In genomic region chr3:8456118-8456811, GRCh38 we compare ENCODE assay signal across 20 cellular contexts. TPM values are rescaled to one million over a fixed set of nuclear protein-coding genes. Genes with fewer than 3 reads are reported as not detected.
DNase-seq lines count a peak whose midpoint lies in the region; ATAC-seq, FAIRE-seq and TF ChIP-seq lines count a peak whose summit lies in the region.
"Had no signal": no experiment of that assay in that cellular context is flagged by ENCODE, and none has a peak within 500 bp of the region (broad histone marks: within the 10 kb centered on the region; RNA-seq: fewer than 3 reads in every experiment).

No MANE protein-coding gene starts in this region.

- H3K4me3 ChIP-seq in ascending aorta, result no peak overlapping the region
- H3K4me3 ChIP-seq in left lung, result no peak overlapping the region
- H3K4me3 ChIP-seq in upper lobe of left lung, result no peak overlapping the region
- H3K4me3 ChIP-seq in kidney (ENCODE audit: low read length in 2 of 2), result no peak overlapping the region
- H3K4me3 ChIP-seq: BLaER1, colonic mucosa had no signal

- no peak for FAIRE-seq in kidney (lab: Jason Lieb, UNC)
- FAIRE-seq: endothelial cell of umbilical vein, urothelium cell line had no signal

- no peaks in the 10 kb centered on the region for H3K9me3 ChIP-seq in ascending aorta
- H3K9me3 ChIP-seq in left lung, result no peaks in the 10 kb centered on the region
- no peaks in the 10 kb centered on the region for H3K9me3 ChIP-seq in upper lobe of left lung
- H3K9me3 ChIP-seq in kidney (ENCODE audit: control insufficient read depth in 1 of 2, low read length in 2 of 2), result no peaks in the 10 kb centered on the region
- H3K9me3 ChIP-seq in T-helper 17 cell (ENCODE audit: control insufficient read depth, low read length, poor library complexity, severe bottlenecking), result no peaks in the 10 kb centered on the region
- H3K9me3 ChIP-seq: BLaER1, colonic mucosa had no signal

- H3K4me1 Mint-ChIP-seq in T-helper 17 cell, result no peaks in the 10 kb centered on the region
- H3K4me1 Mint-ChIP-seq: activated CD4-positive, alpha-beta T cell treated with anti-CD3 and anti-CD28 coated beads, Interleukin-2, amount 10 ng/mL, durations not matched to agents 24 days and 14 days had no signal

- 88 to 91% methylated on average over 7 of the region's 7 CpGs for WGBS in upper lobe of left lung, 2 donors

- no peak for TF ChIP-seq EP300 in upper lobe of left lung (IDR thresholded peaks at IDR 0.05)

- intact Hi-C loops in ascending aorta (cut with DNase I), result no loop called here
- intact Hi-C loops in left lung (cut with DNase I), result no loop called here
- intact Hi-C loops in kidney (cut with DNase I), result no loop called here

- H3K27me3 Mint-ChIP-seq in T-helper 17 cell, result peaks cover 12% of the 10 kb centered on the region
- H3K27me3 Mint-ChIP-seq: progenitor cell of endocrine pancreas had no signal

- no peak for TF ChIP-seq CTCF in ascending aorta (IDR thresholded peaks at IDR 0.05)
- no peak for TF ChIP-seq CTCF in left lung (IDR thresholded peaks at IDR 0.05)
- no peak for TF ChIP-seq CTCF in upper lobe of left lung (IDR thresholded peaks at IDR 0.05)
- TF ChIP-seq CTCF in kidney (IDR thresholded peaks at IDR 0.05; ENCODE audit: borderline replicate concordance, extremely low read depth, insufficient read depth), result no peak

- H3K4me1 ChIP-seq in ascending aorta, result peaks cover under 1 to 60% of the 10 kb centered on the region in 2 donors
- H3K4me1 ChIP-seq in left lung, result no peaks in the 10 kb centered on the region
- H3K4me1 ChIP-seq in upper lobe of left lung, result peaks cover 0 to 13% (median 4%) of the 10 kb centered on the region in 4 donors
- H3K4me1 ChIP-seq in kidney (ENCODE audit: control insufficient read depth in 1 of 2, insufficient read depth in 1 of 2, low read depth in 1 of 2, low read length in 2 of 2), result no peaks in the 10 kb centered on the region
- H3K4me1 ChIP-seq: BLaER1, colonic mucosa had no signal

- no peak overlapping the region for H3K27ac Mint-ChIP-seq in T-helper 17 cell
- H3K27ac Mint-ChIP-seq: activated CD4-positive, alpha-beta T cell treated with anti-CD3 and anti-CD28 coated beads, Interleukin-2, amount 10 ng/mL, durations not matched to agents 24 days and 14 days; naive thymus-derived CD4-positive, alpha-beta T cell; progenitor cell of endocrine pancreas had no signal

- H3K27me3 ChIP-seq in ascending aorta, result no peaks in the 10 kb centered on the region
- no peaks in the 10 kb centered on the region for H3K27me3 ChIP-seq in left lung
- no peaks in the 10 kb centered on the region for H3K27me3 ChIP-seq in upper lobe of left lung
- H3K27me3 ChIP-seq: BLaER1, colonic mucosa had no signal

- H3K4me3 Mint-ChIP-seq in T-helper 17 cell, result no peak overlapping the region
- H3K4me3 Mint-ChIP-seq: activated CD4-positive, alpha-beta T cell treated with anti-CD3 and anti-CD28 coated beads, Interleukin-2, amount 10 ng/mL, durations not matched to agents 24 days and 14 days; naive thymus-derived CD4-positive, alpha-beta T cell had no signal

- H3K27ac ChIP-seq in ascending aorta (peak overlapping the region; percentile 93 to 97), left lung (no peak overlapping the region), upper lobe of left lung (peak overlapping the region; percentile 7 to 65 (median 26)), kidney (ENCODE audit: low read depth in 2 of 2, low read length in 2 of 2) (no peak overlapping the region)
- H3K27ac ChIP-seq: BLaER1, colonic mucosa had no signal

- DNase-seq in SIG-M5 treated with dmso at 0.1 percent for 504 hours (lab: John Stamatoyannopoulos, UW; ENCODE audit: unreplicated experiment) (peak; percentile 56), SIG-M5 (lab: John Stamatoyannopoulos, UW) (no peak), ascending aorta (ENCODE audit: low spot score in 2 of 2) (no peak), left lung (peak in 1 of 2 donors; percentile 62), upper lobe of left lung (peak in 1 of 2 donors; percentile 58), kidney (no peak), T-helper 17 cell (no peak)
- DNase-seq: activated CD4-positive, alpha-beta T cell treated with anti-CD3 and anti-CD28 coated beads, Interleukin-2, amount 10 ng/mL, durations not matched to agents 24 days and 14 days; activated CD8-positive, alpha-beta memory T cell treated with anti-CD3 and anti-CD28 coated beads, Interleukin-2, amount 50 U/mL, for 48 hours; colonic mucosa; HCEC 1CT; naive thymus-derived CD4-positive, alpha-beta T cell; NCI-H1417 treated with DMSO at 0.1 percent for 48 hours; Right ventricle myocardium superior; T1000 had no signal

- H3K36me3 Mint-ChIP-seq in T-helper 17 cell (ENCODE audit: low read depth), result no peaks in the 10 kb centered on the region
- H3K36me3 Mint-ChIP-seq: naive thymus-derived CD4-positive, alpha-beta T cell had no signal

- no peak for TF ChIP-seq POLR2A in upper lobe of left lung (IDR thresholded peaks at IDR 0.05)

- ATAC-seq in left lung (peak; percentile 87), upper lobe of left lung (ENCODE audit: low FRiP score in 2 of 2) (peak in 1 of 2 donors; percentile 58), GM18498 (IDR thresholded peaks at IDR 0.05; ENCODE audit: unreplicated experiment) (no peak), T-helper 17 cell (no peak)
- ATAC-seq: naive thymus-derived CD4-positive, alpha-beta T cell had no signal

- no peak overlapping the region for H3K9ac ChIP-seq in kidney (ENCODE audit: low read length in 2 of 2)
- H3K9ac ChIP-seq: BLaER1 had no signal

- no peaks in the 10 kb centered on the region for H3K36me3 ChIP-seq in ascending aorta
- no peaks in the 10 kb centered on the region for H3K36me3 ChIP-seq in left lung
- H3K36me3 ChIP-seq in upper lobe of left lung, result no peaks in the 10 kb centered on the region
- no peaks in the 10 kb centered on the region for H3K36me3 ChIP-seq in kidney (ENCODE audit: control insufficient read depth in 1 of 2, insufficient read depth in 2 of 2, low read length in 2 of 2)
- H3K36me3 ChIP-seq: BLaER1, colonic mucosa had no signal

RNA-seq across cellular contexts. Expression of gene LMCD1, which starts 45.4 kb away (rescaled TPM):
- total RNA-seq in ascending aorta, result 634 TPM
- total RNA-seq in left lung, result 10 to 100 TPM; 69.6 to 84.8 TPM
- total RNA-seq in upper lobe of left lung, result 100 to 1,000 TPM in 4 of 6 donors, 10 to 100 TPM in 2; 47.4 to 269 (median 118) TPM
- total RNA-seq in kidney, result 65.4 TPM
- polyA plus RNA-seq in kidney (ENCODE audit: insufficient read depth, low read depth, low replicate concordance), result 24.3 TPM
- under 1 TPM; 0.85 to 0.89 TPM for total RNA-seq in T-helper 17 cell
- polyA plus RNA-seq: naive thymus-derived CD4-positive, alpha-beta T cell had no signal

Comparison
In these comparisons a context has a peak if more than half of its experiments do, and no peak if none do; other contexts are left out.
1. H3K27ac ChIP-seq: peak in ascending aorta (2 of 2) and upper lobe of left lung (4 of 4); none in left lung (0 of 2) and kidney (0 of 2).
2. RNA of gene LMCD1, which starts 45.4 kb away (total RNA-seq): 634 TPM in ascending aorta (single experiment), 47.4 to 269 TPM in upper lobe of left lung, 69.6 to 84.8 TPM in left lung and 65.4 TPM in kidney (single experiment); 0.85 to 0.89 TPM in T-helper 17 cell; every median in the first group is over 10 times any median in the second.